Comparison of ENCODE assay signal across 8 cellular contexts in the genomic region with DNA sequence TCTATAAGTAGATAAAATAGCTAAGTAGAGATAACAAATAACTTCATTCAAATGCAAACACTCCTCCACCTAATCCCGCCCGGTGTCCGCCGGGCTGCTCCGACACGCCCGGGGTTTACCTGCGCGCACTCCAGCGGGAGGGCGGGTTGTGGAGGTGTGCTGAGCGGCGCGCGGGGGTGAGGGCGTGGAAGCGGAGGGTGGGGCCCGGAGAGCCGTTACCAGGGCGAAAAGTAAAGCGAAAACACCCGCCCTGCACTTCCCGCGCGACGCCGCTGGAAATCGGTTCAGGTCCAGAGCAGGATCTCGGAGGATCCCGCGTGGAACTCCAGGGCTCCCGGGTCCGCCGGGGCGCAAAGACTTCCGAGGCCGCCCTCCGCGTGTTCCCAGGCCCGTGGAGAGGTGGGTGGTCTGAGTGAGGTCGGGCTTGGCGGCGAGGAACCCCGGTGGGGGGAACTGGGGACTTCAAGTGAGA. TPM values are rescaled to one million over a fixed set of nuclear protein-coding genes. Genes with fewer than 3 reads are reported as not detected.
DNase-seq lines count a peak whose midpoint lies in the region; ATAC-seq and TF ChIP-seq lines count a peak whose summit lies in the region.

No MANE protein-coding gene starts in this region.

- peaks cover 9% of the 10 kb centered on the region for H3K4me1 ChIP-seq in cardiac muscle cell (ENCODE audit: low read depth)
- H3K4me1 ChIP-seq in psoas muscle = peaks cover 24% of the 10 kb centered on the region

- H3K9me3 ChIP-seq in cardiac muscle cell (ENCODE audit: low read depth) (no peaks in the 10 kb centered on the region), psoas muscle (no peaks in the 10 kb centered on the region)

- 1 to 2% (median 2%) methylated on average over 41 to 44 of the region's 44 CpGs for WGBS in psoas muscle, 3 donors

- no peak overlapping the region for H3K27ac ChIP-seq in cardiac muscle cell
- no peak overlapping the region for H3K27ac ChIP-seq in psoas muscle

- peaks cover 63% of the 10 kb centered on the region for H3K27me3 ChIP-seq in cardiac muscle cell
- H3K27me3 ChIP-seq in psoas muscle (ENCODE audit: insufficient read depth in 3 of 3, low read length in 2 of 3) = peaks cover 2 to 54% (median 13%) of the 10 kb centered on the region in 3 donors

- intact Hi-C loops in psoas muscle (cut with DNase I) = loop anchor here (1.0 to 10.0 kb wide), 4 partner anchors 39 to 129 kb away; no protein-coding TSS in a partner anchor

- TF ChIP-seq CTCF in cardiac muscle cell (IDR thresholded peaks at IDR 0.05; ENCODE audit: low read depth, low read length) (no peak), psoas muscle (IDR thresholded peaks at IDR 0.05) (no peak)

- DNase-seq in DMS153 (lab: John Stamatoyannopoulos, UW) (peak; percentile 44), NCI-H2029 treated with DMSO at 0.1 percent for 48 hours (lab: John Stamatoyannopoulos, UW) (peak; percentile 12), cardiac muscle cell (ENCODE audit: low read depth in 1 of 2, low spot score in 1 of 2) (no peak), psoas muscle (peak; percentile 43 to 72), Kasumi-1 (lab: John Stamatoyannopoulos, UW) (no peak), DMS79 treated with DMSO at 0.1 percent for 48 hours (lab: John Stamatoyannopoulos, UW) (no peak), OCI-M2 (lab: John Stamatoyannopoulos, UW; ENCODE audit: unreplicated experiment) (no peak)
- peak; percentile 41 for DNase-seq in activated T-helper 9 cell treated with anti-CD3 and anti-CD28 coated beads, Interleukin-2, amount 50 U/mL, for 16 hours (ENCODE audit: low read depth)

- H3K36me3 ChIP-seq in cardiac muscle cell (no peaks in the 10 kb centered on the region), psoas muscle (ENCODE audit: insufficient read depth in 1 of 2, low read depth in 1 of 2) (no peaks in the 10 kb centered on the region)

- H3K4me3 ChIP-seq in cardiac muscle cell = peak overlapping the region; percentile 52
- peak overlapping the region; percentile 81 for H3K4me3 ChIP-seq in psoas muscle

- no peak for ATAC-seq in psoas muscle

RNA-seq across cellular contexts. Expression of gene ATF3, which starts 1.8 kb away (rescaled TPM):
- 5.4 and 14.2 TPM in 2 replicates for total RNA-seq in cardiac muscle cell
- polyA plus RNA-seq in cardiac muscle cell = 8.2 and 9.9 TPM in 2 replicates
- total RNA-seq in psoas muscle = 10 to 100 TPM; 13.5 to 51.3 (median 26.3) TPM
- polyA plus RNA-seq in psoas muscle = 10 to 100 TPM in 2 of 3 donors, 1 to 10 TPM in 1; 6.6 to 29.2 (median 10.1) TPM

Comparison
In these comparisons a context has a peak if more than half of its experiments do, and no peak if none do; other contexts are left out.
1. DNase-seq: peak in DMS153 (single experiment), NCI-H2029 treated with DMSO at 0.1 percent for 48 hours (single experiment), activated T-helper 9 cell treated with anti-CD3 and anti-CD28 coated beads, Interleukin-2, amount 50 U/mL, for 16 hours (single experiment) and psoas muscle (2 of 2); none in cardiac muscle cell (0 of 2), Kasumi-1 (0 of 2), DMS79 treated with DMSO at 0.1 percent for 48 hours (single experiment) and OCI-M2 (single experiment).